In the genomic region with DNA sequence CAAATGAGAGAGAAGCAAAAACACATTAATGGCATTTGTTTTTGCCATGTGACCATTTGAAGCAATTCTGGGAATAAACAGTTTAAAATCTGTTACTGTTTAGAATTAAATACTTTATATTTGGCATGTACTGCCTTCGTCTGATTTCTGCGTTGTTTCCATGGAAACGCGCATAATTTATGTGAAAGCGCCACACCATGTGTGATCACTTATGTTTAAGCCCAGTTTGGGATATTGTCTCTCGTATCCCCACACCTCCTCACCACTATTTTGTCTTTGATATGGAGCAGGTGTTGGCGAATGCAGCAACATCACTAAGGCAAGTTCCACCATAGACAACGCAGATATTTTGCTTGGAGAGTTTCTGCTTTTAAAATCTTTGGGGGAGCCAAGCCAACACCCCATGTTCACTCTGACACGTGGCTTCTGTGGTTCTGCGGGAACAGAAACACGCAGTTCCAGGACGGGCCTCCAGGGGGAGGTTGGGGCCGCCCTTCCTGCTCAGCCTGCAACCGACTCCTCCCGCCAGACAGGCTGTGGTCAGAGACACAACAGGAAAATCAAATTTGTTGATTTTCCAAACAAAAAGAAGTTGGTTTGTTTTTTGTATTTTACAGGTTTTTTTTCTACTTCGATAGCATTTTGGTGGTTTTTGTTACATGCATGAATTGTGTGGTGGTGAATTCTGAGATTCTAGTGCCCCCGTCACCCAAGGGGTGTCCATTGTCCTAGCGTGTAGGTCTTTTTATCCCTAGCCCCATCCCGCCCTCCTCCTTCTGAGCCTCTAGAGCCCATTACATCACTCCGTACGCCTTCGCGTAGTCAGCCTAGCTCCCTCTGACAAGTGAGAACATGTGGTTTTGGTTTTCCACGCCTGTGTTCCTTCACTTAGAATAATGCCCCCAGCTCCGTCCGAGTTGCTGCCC, we compare ENCODE assay signal across 8 cellular contexts.
DNase-seq lines count a peak whose midpoint lies in the region; ATAC-seq and TF ChIP-seq lines count a peak whose summit lies in the region.

No MANE protein-coding gene starts in this region.

- H3K27me3 ChIP-seq in Loucy (ENCODE audit: insufficient read depth, low read length, poor library complexity, severe bottlenecking) (no peaks in the 10 kb centered on the region), endodermal cell (ENCODE audit: control insufficient read depth, insufficient read depth, low read length, poor library complexity, severe bottlenecking) (no peaks in the 10 kb centered on the region)

- H3F3A ChIP-seq in Loucy (ENCODE audit: low read depth), result peaks cover 3% of the 10 kb centered on the region; the same call in 1 of the 2 replicates

- peaks cover 9% of the 10 kb centered on the region for H3K36me3 Mint-ChIP-seq in activated CD8-positive, alpha-beta T cell treated with anti-CD3 and anti-CD28 coated beads, Interleukin-2, amount 10 ng/mL, durations not matched to agents 7 days and 5 days (ENCODE audit: low read depth)
- H3K36me3 Mint-ChIP-seq in endodermal cell (ENCODE audit: low read depth), result no peaks in the 10 kb centered on the region

- H3K9me3 Mint-ChIP-seq in activated CD8-positive, alpha-beta T cell treated with anti-CD3 and anti-CD28 coated beads, Interleukin-2, amount 10 ng/mL, durations not matched to agents 7 days and 5 days (ENCODE audit: insufficient read depth), result no peaks in the 10 kb centered on the region
- H3K9me3 Mint-ChIP-seq in endodermal cell, result no peaks in the 10 kb centered on the region

- H3K36me3 ChIP-seq in Loucy (ENCODE audit: insufficient read depth, low read length) (no peaks in the 10 kb centered on the region), endodermal cell (ENCODE audit: control insufficient read depth, insufficient read depth, low read length) (no peaks in the 10 kb centered on the region)

- no peak overlapping the region for H3K27ac Mint-ChIP-seq in activated CD8-positive, alpha-beta T cell treated with anti-CD3 and anti-CD28 coated beads, Interleukin-2, amount 10 ng/mL, durations not matched to agents 7 days and 5 days
- H3K27ac Mint-ChIP-seq in endodermal cell, result peak overlapping the region; percentile 30

- POLR2A ChIA-PET in activated CD8-positive, alpha-beta T cell treated with anti-CD3 and anti-CD28 coated beads, Interleukin-2, amount 10 ng/mL, durations not matched to agents 7 days and 5 days (lab: Charles Lee), result no interaction called here

- H3K9ac ChIP-seq in Loucy (ENCODE audit: low read depth, low read length, poor library complexity, severe bottlenecking) (no peak overlapping the region), endodermal cell (ENCODE audit: extremely low read depth, low read length, poor library complexity, severe bottlenecking) (no peak overlapping the region)

- H3K27me3 Mint-ChIP-seq in activated CD8-positive, alpha-beta T cell treated with anti-CD3 and anti-CD28 coated beads, Interleukin-2, amount 10 ng/mL, durations not matched to agents 7 days and 5 days (ENCODE audit: low read depth), result no peaks in the 10 kb centered on the region
- peaks cover 3% of the 10 kb centered on the region for H3K27me3 Mint-ChIP-seq in endodermal cell (ENCODE audit: insufficient read depth)

- H3K9me3 ChIP-seq in Loucy (ENCODE audit: insufficient read depth, low read depth, low read length) (no peaks in the 10 kb centered on the region), endodermal cell (ENCODE audit: control insufficient read depth, low read length) (no peaks in the 10 kb centered on the region)

- H4K20me1 ChIP-seq in Loucy (ENCODE audit: insufficient read depth, low read length, poor library complexity, severe bottlenecking), result no peaks in the 10 kb centered on the region

- ATAC-seq in activated CD8-positive, alpha-beta T cell treated with anti-CD3 and anti-CD28 coated beads, Interleukin-2, amount 10 ng/mL, durations not matched to agents 7 days and 5 days, result peak; percentile 61
- no peak for ATAC-seq in HG03439 (IDR thresholded peaks at IDR 0.05; ENCODE audit: unreplicated experiment)

- no peak overlapping the region for H3K4me3 Mint-ChIP-seq in activated CD8-positive, alpha-beta T cell treated with anti-CD3 and anti-CD28 coated beads, Interleukin-2, amount 10 ng/mL, durations not matched to agents 7 days and 5 days
- no peak overlapping the region for H3K4me3 Mint-ChIP-seq in endodermal cell

- H3K4me3 ChIP-seq in Loucy (ENCODE audit: low read length, poor library complexity, severe bottlenecking) (no peak overlapping the region), endodermal cell (ENCODE audit: low read length) (no peak overlapping the region)

- peak; percentile 31 for DNase-seq in NCI-H1694 treated with DMSO at 0.1 percent for 48 hours (lab: John Stamatoyannopoulos, UW)
- DNase-seq in NCI-H1694 (lab: John Stamatoyannopoulos, UW), result no peak
- DNase-seq in activated CD8-positive, alpha-beta T cell treated with anti-CD3 and anti-CD28 coated beads, Interleukin-2, amount 10 ng/mL, durations not matched to agents 7 days and 5 days, result peak; percentile 70
- DNase-seq in endodermal cell, result peak; percentile 94
- peak; percentile 74 for DNase-seq in middle frontal gyrus (ENCODE audit: extremely low spot score, low spot score)
- peak; percentile 26 for DNase-seq in stimulated activated CD8-positive, alpha-beta memory T cell treated with anti-CD3 and anti-CD28 coated beads, Interleukin-7, amount 100 ng/mL, for 24 hours (ENCODE audit: low read depth)

- no peak overlapping the region for H3K4me2 ChIP-seq in Loucy (ENCODE audit: low read depth, low read length, poor library complexity, severe bottlenecking)

- H3K9me2 ChIP-seq in Loucy (replicated peaks; ENCODE audit: low read depth, low read length), result no peaks in the 10 kb centered on the region

- H3K79me2 ChIP-seq in Loucy (ENCODE audit: insufficient read depth, low read length), result no peaks in the 10 kb centered on the region

- TF ChIP-seq CTCF in Loucy (conservative IDR thresholded peaks at IDR 0.05; ENCODE audit: low read length), result peak; percentile 81
- TF ChIP-seq CTCF in endodermal cell (conservative IDR thresholded peaks at IDR 0.05), result peak; percentile 92

- 53 to 62% methylated on average over 21 to 26 of the region's 26 CpGs for WGBS in endodermal cell (ENCODE audit: insufficient coverage in 1 of 2, insufficient read length in 1 of 2), 2 experiments

- CTCF ChIA-PET in activated CD8-positive, alpha-beta T cell treated with anti-CD3 and anti-CD28 coated beads, Interleukin-2, amount 10 ng/mL, durations not matched to agents 7 days and 5 days (lab: Charles Lee), result no interaction called here

- H3K4me1 Mint-ChIP-seq in activated CD8-positive, alpha-beta T cell treated with anti-CD3 and anti-CD28 coated beads, Interleukin-2, amount 10 ng/mL, durations not matched to agents 7 days and 5 days (ENCODE audit: low read depth), result peaks cover 55% of the 10 kb centered on the region
- peaks cover 13% of the 10 kb centered on the region for H3K4me1 Mint-ChIP-seq in endodermal cell

- H3K4me1 ChIP-seq in Loucy (ENCODE audit: insufficient read depth, low read length, poor library complexity, severe bottlenecking) (peaks cover 37% of the 10 kb centered on the region), endodermal cell (ENCODE audit: control insufficient read depth, insufficient read depth, low read length) (no peaks in the 10 kb centered on the region)

- H3K27ac ChIP-seq in endodermal cell (ENCODE audit: low read depth, low read length), result no peak overlapping the region

- H2AFZ ChIP-seq in Loucy (ENCODE audit: low read length), result no peak overlapping the region
